In the genomic region with DNA sequence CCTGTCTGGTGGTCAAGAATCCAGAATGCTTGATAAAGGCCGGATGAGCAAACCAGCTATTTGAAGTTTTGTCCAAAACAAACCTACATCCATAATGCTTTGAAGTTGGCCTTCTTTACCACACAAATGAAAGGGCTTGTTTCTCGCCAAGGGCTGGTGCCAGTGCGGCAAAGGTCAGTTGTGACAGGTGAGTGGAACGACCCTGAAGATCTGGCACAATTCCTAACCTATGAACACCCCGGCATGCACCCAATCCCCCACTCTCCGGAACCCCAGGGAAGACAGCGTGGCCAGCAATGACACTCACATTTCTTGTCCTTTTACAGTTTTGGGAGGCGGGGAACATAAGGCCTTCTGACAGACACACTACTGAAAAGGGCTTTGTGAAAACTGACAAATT, we compare ENCODE assay signal across 27 cellular contexts.
"Had no signal": no experiment of that assay in that cellular context is flagged by ENCODE, and none has a peak within 500 bp of the region (broad histone marks: within the 10 kb centered on the region; RNA-seq: fewer than 3 reads in every experiment).

No MANE protein-coding gene starts in this region.

- H3K27ac ChIP-seq: brain microvascular endothelial cell, esophagus squamous epithelium, heart right ventricle, left lung, ovary, skin epidermis, stomach, tibial artery, upper lobe of right lung, WERI-Rb-1 had no signal

- H3K4me1 ChIP-seq: left lung had no signal

- H3K4me3 Mint-ChIP-seq: activated CD4-positive, alpha-beta memory T cell treated with anti-CD3 and anti-CD28 coated beads, Interleukin-2, amount 10 ng/mL, durations not matched to agents 7 days and 5 days; activated naive CD4-positive, alpha-beta T cell treated with anti-CD3 and anti-CD28 coated beads for 36 hours; activated naive CD8-positive, alpha-beta T cell treated with anti-CD3 and anti-CD28 coated beads for 36 hours; dendritic cell treated with granulocyte-macrophage colony-stimulating factor and Interleukin-4, amounts not matched to agents 40 ng/mL and 50 ng/mL, for 4 days; nephron; stimulated activated naive B cell treated with anti-CD40 and anti-IgM and Interleukin-4, amounts not matched to agents 10 μg/mL and 1 μg/mL and 100 μg/mL, for 72 hours; T-helper 17 cell had no signal

- DNase-seq: activated CD4-positive, alpha-beta memory T cell treated with anti-CD3 and anti-CD28 coated beads, Interleukin-2, amount 10 ng/mL, durations not matched to agents 7 days and 5 days; activated CD4-positive, alpha-beta T cell treated with anti-CD3 and anti-CD28 coated beads for 48 hours; activated effector memory CD4-positive, alpha-beta T cell treated with Interleukin-2 at 50 U/mL for 16 hours; activated naive CD4-positive, alpha-beta T cell treated with anti-CD3 and anti-CD28 coated beads for 36 hours; activated naive CD8-positive, alpha-beta T cell treated with anti-CD3 and anti-CD28 coated beads for 36 hours; brain microvascular endothelial cell; central memory CD4-positive, alpha-beta T cell; effector CD4-positive, alpha-beta T cell; esophagus squamous epithelium; foreskin melanocyte; heart right ventricle; left lung; ovary; stimulated activated naive B cell treated with anti-CD40 and anti-IgM and Interleukin-4, amounts not matched to agents 10 μg/mL and 1 μg/mL and 100 μg/mL, for 72 hours; SW 1271; T-helper 17 cell; T1000; tibial artery; upper lobe of right lung; WERI-Rb-1 had no signal

- H3K9me3 ChIP-seq: adrenal gland, esophagus squamous epithelium, heart right ventricle, left lung, ovary, stomach, tibial artery, upper lobe of right lung had no signal

- H3K36me3 ChIP-seq: adrenal gland, brain microvascular endothelial cell, esophagus squamous epithelium, heart right ventricle, ovary, upper lobe of right lung, WERI-Rb-1 had no signal

- H3K36me3 Mint-ChIP-seq: activated naive CD8-positive, alpha-beta T cell treated with anti-CD3 and anti-CD28 coated beads for 36 hours; stimulated activated naive B cell treated with anti-CD40 and anti-IgM and Interleukin-4, amounts not matched to agents 10 μg/mL and 1 μg/mL and 100 μg/mL, for 72 hours had no signal

- H3K27me3 ChIP-seq: adrenal gland, brain microvascular endothelial cell, esophagus squamous epithelium, heart right ventricle, left lung, ovary, stomach, tibial artery, upper lobe of right lung had no signal

- H3K27ac Mint-ChIP-seq: activated CD4-positive, alpha-beta memory T cell treated with anti-CD3 and anti-CD28 coated beads, Interleukin-2, amount 10 ng/mL, durations not matched to agents 7 days and 5 days; activated naive CD4-positive, alpha-beta T cell treated with anti-CD3 and anti-CD28 coated beads for 36 hours; activated naive CD8-positive, alpha-beta T cell treated with anti-CD3 and anti-CD28 coated beads for 36 hours; dendritic cell treated with granulocyte-macrophage colony-stimulating factor and Interleukin-4, amounts not matched to agents 40 ng/mL and 50 ng/mL, for 4 days; nephron; progenitor cell of endocrine pancreas; stimulated activated naive B cell treated with anti-CD40 and anti-IgM and Interleukin-4, amounts not matched to agents 10 μg/mL and 1 μg/mL and 100 μg/mL, for 72 hours had no signal

- H3K9me3 Mint-ChIP-seq: activated CD4-positive, alpha-beta memory T cell treated with anti-CD3 and anti-CD28 coated beads, Interleukin-2, amount 10 ng/mL, durations not matched to agents 7 days and 5 days; activated naive CD4-positive, alpha-beta T cell treated with anti-CD3 and anti-CD28 coated beads for 36 hours; activated naive CD8-positive, alpha-beta T cell treated with anti-CD3 and anti-CD28 coated beads for 36 hours; dendritic cell treated with granulocyte-macrophage colony-stimulating factor and Interleukin-4, amounts not matched to agents 40 ng/mL and 50 ng/mL, for 4 days; nephron; stimulated activated naive B cell treated with anti-CD40 and anti-IgM and Interleukin-4, amounts not matched to agents 10 μg/mL and 1 μg/mL and 100 μg/mL, for 72 hours had no signal

- H3K27me3 Mint-ChIP-seq: activated CD4-positive, alpha-beta memory T cell treated with anti-CD3 and anti-CD28 coated beads, Interleukin-2, amount 10 ng/mL, durations not matched to agents 7 days and 5 days; activated naive CD8-positive, alpha-beta T cell treated with anti-CD3 and anti-CD28 coated beads for 36 hours; dendritic cell treated with granulocyte-macrophage colony-stimulating factor and Interleukin-4, amounts not matched to agents 40 ng/mL and 50 ng/mL, for 4 days; T-helper 17 cell had no signal

- H3K4me3 ChIP-seq: adrenal gland, esophagus squamous epithelium, heart right ventricle, left lung, lung, ovary, skin epidermis, stomach, tibial artery, upper lobe of right lung had no signal
